In genomic region chr1:202205523-202206190, GRCh38 we compare ENCODE assay signal across 14 cellular contexts. TPM values are rescaled to one million over a fixed set of nuclear protein-coding genes. Genes with fewer than 3 reads are reported as not detected.
DNase-seq lines count a peak whose midpoint lies in the region; ATAC-seq, FAIRE-seq and TF ChIP-seq lines count a peak whose summit lies in the region.
"Had no signal": no experiment of that assay in that cellular context is flagged by ENCODE, and none has a peak within 500 bp of the region (broad histone marks: within the 10 kb centered on the region; RNA-seq: fewer than 3 reads in every experiment).

No MANE protein-coding gene starts in this region.

- in situ Hi-C loops in HepG2 (cut with HindIII; ENCODE audit: extremely low pct_ligation_motif_present, low pct_unique_long_range_greater_than_20kb) = no loop called here

- H3K4me3 ChIP-seq in HepG2 (replicated peaks in 1 of 3; ENCODE audit: insufficient read depth in 1 of 3, low read depth in 2 of 3, low read length in 3 of 3) (no peak overlapping the region), right lobe of liver (no peak overlapping the region), upper lobe of right lung (no peak overlapping the region), prostate gland (no peak overlapping the region)
- H3K4me3 ChIP-seq: SK-N-MC had no signal

- TF ChIP-seq EP300 in HepG2 (IDR thresholded peaks at IDR 0.05; ENCODE audit: low read depth in 2 of 2, low read length in 2 of 2) = no peak
- TF ChIP-seq EP300 in HepG2 (CRISPR knock-in tag; IDR thresholded peaks at IDR 0.05; ENCODE audit: borderline replicate concordance) = no peak

- intact Hi-C loops in HepG2 (cut with micrococcal nuclease; ENCODE audit: unreplicated experiment) = no loop called here
- intact Hi-C loops in right lobe of liver (cut with DNase I) = no loop called here
- intact Hi-C loops in upper lobe of right lung (cut with DNase I) = no loop called here
- intact Hi-C loops in prostate gland (cut with DNase I) = no loop called here

- 39% methylated on average over 5 of the region's 5 CpGs for WGBS in HepG2 (ENCODE audit: low lambda C conversion rate)
- 53% methylated on average over 5 of the region's 5 CpGs for WGBS in right lobe of liver (ENCODE audit: insufficient coverage, low coverage, low lambda C conversion rate, missing lambda C conversion rate)
- WGBS in prostate gland = 73% methylated on average over 5 of the region's 5 CpGs

- TF ChIP-seq POLR2A in HepG2 (IDR thresholded peaks at IDR 0.05; ENCODE audit: insufficient read depth in 1 of 2, low read depth in 2 of 2, low read length in 2 of 2) (no peak), right lobe of liver (IDR thresholded peaks at IDR 0.05) (no peak), prostate gland (IDR thresholded peaks at IDR 0.05) (no peak)

- no peaks in the 10 kb centered on the region; the same call in 1 of the 2 replicates for H3K27me3 Mint-ChIP-seq in WTC11 (ENCODE audit: low read depth)
- H3K27me3 Mint-ChIP-seq in glutamatergic neuron (ENCODE audit: unreplicated experiment) = peaks cover 4% of the 10 kb centered on the region

- no peak overlapping the region for H3K4me2 ChIP-seq in HepG2 (ENCODE audit: low read depth, low read length)

- DNase-seq in HepG2 (ENCODE audit: low spot score) (no peak), right lobe of liver (no peak), WTC11 (ENCODE audit: low spot score) (peak; percentile 71), glutamatergic neuron (peak; percentile 51), upper lobe of right lung (no peak), prostate gland (ENCODE audit: low spot score) (no peak)
- DNase-seq: EL, kidney glomerular epithelial cell, NCI-H2029 treated with DMSO at 0.1 percent for 48 hours, NCI-H82, nephron progenitor cell had no signal

- no TSS peak for BruUV-seq in HepG2 (replicated peaks; lab: Mats Ljungman, UMichigan)

- no peak overlapping the region for H3K27ac ChIP-seq in HepG2 (ENCODE audit: extremely low read length, insufficient read depth, low read length)
- H3K27ac ChIP-seq in right lobe of liver = no peak overlapping the region
- H3K27ac ChIP-seq in upper lobe of right lung = no peak overlapping the region
- H3K27ac ChIP-seq in prostate gland = no peak overlapping the region
- H3K27ac ChIP-seq: SK-N-MC had no signal

- H3K9ac ChIP-seq in HepG2 (ENCODE audit: insufficient read depth, low read depth, low read length) = no peak overlapping the region

- 0 out of 2 replicates have a peak, but pooled peaks cover 3% of the 10 kb centered on the region for H3K4me1 Mint-ChIP-seq in WTC11
- H3K4me1 Mint-ChIP-seq in glutamatergic neuron (ENCODE audit: low read depth, unreplicated experiment) = no peaks in the 10 kb centered on the region

- H2AFZ ChIP-seq in HepG2 (ENCODE audit: low read length) = no peak overlapping the region

- ATAC-seq in HepG2 (no peak), right lobe of liver (no peak), WTC11 (peak; percentile 22; the same call in 1 of the 2 replicates), upper lobe of right lung (peak; percentile 58), GM19467 (IDR thresholded peaks at IDR 0.05; ENCODE audit: unreplicated experiment) (no peak), GM21515 (IDR thresholded peaks at IDR 0.05; ENCODE audit: unreplicated experiment) (no peak)

- CTCF ChIA-PET in HepG2 (lab: Yijun Ruan, JAX; ENCODE audit: low intra/inter-chr PET ratio, low total read pairs) = no interaction called here
- CTCF ChIA-PET in WTC11 (lab: Charles Lee) = interaction anchor here (0.6 to 1.2 kb wide), 10 partner anchors 9 to 294 kb away, joined by 3 to 11 read pairs (median 4); partner anchors contain the start of genes LGR6 and UBE2T

- POLR2A ChIA-PET in HepG2 (lab: Yijun Ruan, JAX) = no interaction called here
- POLR2A ChIA-PET in WTC11 (lab: Charles Lee) = no interaction called here

- H3K36me3 ChIP-seq in HepG2 (replicated peaks in 1 of 2; ENCODE audit: control insufficient read depth in 1 of 2, insufficient read depth in 2 of 2, low read length in 2 of 2) (no peaks in the 10 kb centered on the region), right lobe of liver (no peaks in the 10 kb centered on the region), upper lobe of right lung (no peaks in the 10 kb centered on the region), prostate gland (no peaks in the 10 kb centered on the region)

- peaks cover under 1 to 7% of the 10 kb centered on the region in 2 experiments; a peak in 2 of 5 replicates for H3K27me3 ChIP-seq in HepG2 (ENCODE audit: control insufficient read depth in 1 of 2, insufficient read depth in 2 of 2, low read length in 2 of 2)
- H3K27me3 ChIP-seq in right lobe of liver = no peaks in the 10 kb centered on the region
- H3K27me3 ChIP-seq in upper lobe of right lung = no peaks in the 10 kb centered on the region
- no peaks in the 10 kb centered on the region for H3K27me3 ChIP-seq in prostate gland (replicated peaks; ENCODE audit: insufficient read depth)

- H3K4me1 ChIP-seq in HepG2 (ENCODE audit: insufficient read depth, low read length) (no peaks in the 10 kb centered on the region), right lobe of liver (no peaks in the 10 kb centered on the region), upper lobe of right lung (no peaks in the 10 kb centered on the region), prostate gland (replicated peaks) (peaks cover 4% of the 10 kb centered on the region)

- H3K4me3 Mint-ChIP-seq in WTC11 = no peak overlapping the region
- no peak overlapping the region for H3K4me3 Mint-ChIP-seq in glutamatergic neuron (ENCODE audit: unreplicated experiment)
- H3K4me3 Mint-ChIP-seq: nephron progenitor cell had no signal

- H3K27ac Mint-ChIP-seq in WTC11 = no peak overlapping the region
- H3K27ac Mint-ChIP-seq in glutamatergic neuron (ENCODE audit: unreplicated experiment) = no peak overlapping the region
- H3K27ac Mint-ChIP-seq: nephron progenitor cell had no signal

- TF ChIP-seq RAD21 in HepG2 (CRISPR knock-in tag; IDR thresholded peaks at IDR 0.05) = no peak

- no peak for FAIRE-seq in HepG2 (lab: Jason Lieb, UNC)

- H3K36me3 Mint-ChIP-seq in WTC11 (no peaks in the 10 kb centered on the region), glutamatergic neuron (ENCODE audit: unreplicated experiment) (no peaks in the 10 kb centered on the region)

- H3K79me2 ChIP-seq in HepG2 (ENCODE audit: insufficient read depth, low read length) = no peaks in the 10 kb centered on the region

- TF ChIP-seq CTCF in HepG2 (CRISPR knock-in tag; IDR thresholded peaks at IDR 0.05) (peak; percentile 42), right lobe of liver (IDR thresholded peaks at IDR 0.05) (no peak), WTC11 (IDR thresholded peaks at IDR 0.05) (peak; percentile 33; the same call in 1 of the 2 replicates), glutamatergic neuron (IDR thresholded peaks at IDR 0.05; ENCODE audit: partially characterized antibody, unreplicated experiment) (no peak), upper lobe of right lung (IDR thresholded peaks at IDR 0.05) (no peak), prostate gland (IDR thresholded peaks at IDR 0.05) (peak in 1 of 4 experiments; percentile 23)

- H4K20me1 ChIP-seq in HepG2 (ENCODE audit: insufficient read depth, low read length) = no peaks in the 10 kb centered on the region

- no peaks in the 10 kb centered on the region for H3K9me3 ChIP-seq in HepG2 (ENCODE audit: low read length)
- H3K9me3 ChIP-seq in right lobe of liver = no peaks in the 10 kb centered on the region
- no peaks in the 10 kb centered on the region for H3K9me3 ChIP-seq in upper lobe of right lung
- H3K9me3 ChIP-seq in prostate gland = no peaks in the 10 kb centered on the region

- no peaks in the 10 kb centered on the region for H3K9me3 Mint-ChIP-seq in WTC11
- H3K9me3 Mint-ChIP-seq in glutamatergic neuron (ENCODE audit: unreplicated experiment) = peaks cover 3% of the 10 kb centered on the region
- H3K9me3 Mint-ChIP-seq: nephron progenitor cell had no signal

RNA-seq across cellular contexts. Expression of gene LGR6, which starts 12.1 kb away (rescaled TPM):
- total RNA-seq in HepG2 (2016; rRNA removed; fragmentation: Illumina TruSeq; extraction: Trizol) = not detected in 2 replicates
- total RNA-seq in HepG2 (2016; cell fraction: cytosol; rRNA removed; fragmentation: Illumina TruSeq; extraction: Trizol; ENCODE audit: low read depth) = not detected in 2 replicates
- total RNA-seq in HepG2 (2016; cell fraction: insoluble cytoplasmic fraction; rRNA removed; fragmentation: Illumina TruSeq; extraction: Trizol) = 0.04 TPM in 1 of 2 replicates, not detected in the other
- not detected in 2 replicates for total RNA-seq in HepG2 (2016; cell fraction: membrane; rRNA removed; fragmentation: Illumina TruSeq; extraction: Trizol)
- not detected in 2 replicates for total RNA-seq in HepG2 (2016; cell fraction: nucleus; rRNA removed; fragmentation: Illumina TruSeq; extraction: Trizol)
- polyA plus RNA-seq in HepG2 (2011; rRNA removed) = 0.04 and 0.07 TPM in 2 replicates
- 0.03 and 0.05 TPM in 2 replicates for polyA plus RNA-seq in HepG2 (2011; cell fraction: cytosol; rRNA removed)
- 0.14 and 0.19 TPM in 2 replicates for polyA plus RNA-seq in HepG2 (2011; cell fraction: nucleus; rRNA removed)
- not detected in 2 replicates for polyA plus RNA-seq in HepG2 (2012)
- 0.03 TPM in 1 of 2 replicates, not detected in the other for polyA plus RNA-seq in HepG2 (2016; cell fraction: cytosol; fragmentation: Illumina TruSeq; extraction: Trizol; ENCODE audit: low read depth)
- polyA plus RNA-seq in HepG2 (2016; cell fraction: insoluble cytoplasmic fraction; fragmentation: Illumina TruSeq; extraction: Trizol; ENCODE audit: low read depth) = not detected in 2 replicates
- not detected in 2 replicates for polyA plus RNA-seq in HepG2 (2016; cell fraction: membrane; fragmentation: Illumina TruSeq; extraction: Trizol; ENCODE audit: low read depth)
- not detected in 2 replicates for polyA plus RNA-seq in HepG2 (2016; cell fraction: nucleus; fragmentation: Illumina TruSeq; extraction: Trizol; ENCODE audit: insufficient read depth, low read depth)
- 0.12 TPM in 1 of 2 replicates, not detected in the other for polyA minus RNA-seq in HepG2 (2011; rRNA and poly(A)+ RNA removed; ENCODE audit: low replicate concordance)
- not detected in 2 replicates for polyA minus RNA-seq in HepG2 (2011; cell fraction: cytosol; rRNA and poly(A)+ RNA removed)
- polyA minus RNA-seq in HepG2 (2011; cell fraction: nucleus; rRNA and poly(A)+ RNA removed) = not detected in 2 replicates
- total RNA-seq in right lobe of liver = 1 to 10 TPM in 3 of 6 experiments, under 1 TPM in 3; 0.17 to 2.0 (median 1.0) TPM
- 0.78 to 1.1 TPM (median 1.1 TPM) in 3 replicates for total RNA-seq in WTC11 (2021)
- total RNA-seq in glutamatergic neuron (ENCODE audit: unreplicated experiment) = 0.37 TPM
- 1.8 TPM for total RNA-seq in upper lobe of right lung
- total RNA-seq in prostate gland = 10 to 100 TPM in 1 of 2 donors, 1 to 10 TPM in 1; 8.0 to 25.6 TPM

RNA-seq across cellular contexts. Expression of gene PTPN7, which starts 45.3 kb away (rescaled TPM):
- total RNA-seq in HepG2 (2016; rRNA removed; fragmentation: Illumina TruSeq; extraction: Trizol) = not detected in 2 replicates
- 0.18 TPM in 1 of 2 replicates, not detected in the other for total RNA-seq in HepG2 (2016; cell fraction: cytosol; rRNA removed; fragmentation: Illumina TruSeq; extraction: Trizol; ENCODE audit: low read depth)
- total RNA-seq in HepG2 (2016; cell fraction: insoluble cytoplasmic fraction; rRNA removed; fragmentation: Illumina TruSeq; extraction: Trizol) = not detected in 2 replicates
- not detected in 2 replicates for total RNA-seq in HepG2 (2016; cell fraction: membrane; rRNA removed; fragmentation: Illumina TruSeq; extraction: Trizol)
- total RNA-seq in HepG2 (2016; cell fraction: nucleus; rRNA removed; fragmentation: Illumina TruSeq; extraction: Trizol) = not detected in 2 replicates
- 0.05 TPM in 1 of 2 replicates, not detected in the other for polyA plus RNA-seq in HepG2 (2011; rRNA removed)
- polyA plus RNA-seq in HepG2 (2011; cell fraction: cytosol; rRNA removed) = 0.12 and 0.15 TPM in 2 replicates
- 0.05 TPM in 1 of 2 replicates, not detected in the other for polyA plus RNA-seq in HepG2 (2011; cell fraction: nucleus; rRNA removed)
- not detected in 2 replicates for polyA plus RNA-seq in HepG2 (2012)
- 0.06 and 0.08 TPM in 2 replicates for polyA plus RNA-seq in HepG2 (2016; cell fraction: cytosol; fragmentation: Illumina TruSeq; extraction: Trizol; ENCODE audit: low read depth)
- polyA plus RNA-seq in HepG2 (2016; cell fraction: insoluble cytoplasmic fraction; fragmentation: Illumina TruSeq; extraction: Trizol; ENCODE audit: low read depth) = not detected in 2 replicates
- not detected in 2 replicates for polyA plus RNA-seq in HepG2 (2016; cell fraction: membrane; fragmentation: Illumina TruSeq; extraction: Trizol; ENCODE audit: low read depth)
- polyA plus RNA-seq in HepG2 (2016; cell fraction: nucleus; fragmentation: Illumina TruSeq; extraction: Trizol; ENCODE audit: insufficient read depth, low read depth) = not detected in 2 replicates
- 0.12 and 1.5 TPM in 2 replicates for polyA minus RNA-seq in HepG2 (2011; rRNA and poly(A)+ RNA removed; ENCODE audit: low replicate concordance)
- not detected in 2 replicates for polyA minus RNA-seq in HepG2 (2011; cell fraction: cytosol; rRNA and poly(A)+ RNA removed)
- polyA minus RNA-seq in HepG2 (2011; cell fraction: nucleus; rRNA and poly(A)+ RNA removed) = not detected in 2 replicates
- total RNA-seq in right lobe of liver = 1 to 10 TPM in 2 of 6 experiments, under 1 TPM in 4; 0.18 to 5.1 (median 0.73) TPM
- total RNA-seq in WTC11 (2021) = 0.98 to 1.1 TPM (median 1.1 TPM) in 3 replicates
- not detected for total RNA-seq in glutamatergic neuron (ENCODE audit: unreplicated experiment)
- total RNA-seq in upper lobe of right lung = 7.3 TPM
- total RNA-seq in prostate gland = 10 to 100 TPM in 1 of 2 donors, under 1 TPM in 1; 0.73 to 61.8 TPM

Comparison
In these comparisons a context has a peak if more than half of its experiments do, and no peak if none do; other contexts are left out.
1. CTCF ChIP-seq: peak in HepG2 (single experiment) and WTC11 (single experiment); none in right lobe of liver (0 of 4), glutamatergic neuron (single experiment) and upper lobe of right lung (single experiment).
2. ATAC-seq: peak in WTC11 (single experiment) and upper lobe of right lung (single experiment); none in HepG2 (single experiment), right lobe of liver (0 of 4), GM19467 (single experiment) and GM21515 (single experiment).
3. DNase-seq: peak in WTC11 (single experiment) and glutamatergic neuron (single experiment); none in HepG2 (single experiment), right lobe of liver (0 of 3), upper lobe of right lung (single experiment) and prostate gland (single experiment).
4. Of the 50 proteins assayed by ChIP-seq in both HepG2 and WTC11: peak only in HepG2: none; only in WTC11: none; in both: CTCF; in neither: 49.